In the genomic region with DNA sequence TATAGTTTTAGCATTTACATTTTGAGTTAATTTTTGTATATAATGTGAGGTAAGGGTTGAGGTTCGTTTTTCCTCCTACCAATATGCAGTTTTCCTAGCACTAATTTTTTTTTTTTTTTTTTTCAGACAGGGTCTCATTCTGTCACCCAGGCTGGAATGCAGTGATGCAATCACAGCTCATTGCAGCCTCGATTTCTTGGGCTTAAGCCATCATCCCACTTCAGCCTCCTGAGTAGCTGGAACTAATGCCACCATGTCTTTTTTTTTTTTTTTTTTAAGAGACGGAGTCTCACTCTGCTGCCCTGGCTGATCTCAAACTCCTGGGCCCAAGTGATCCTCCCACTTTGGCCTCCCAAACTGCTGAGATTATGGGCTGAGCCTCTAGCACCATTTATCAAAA, we compare ENCODE assay signal across 1 cellular context.
A peak's percentile ranks its signal among the peaks of the same experiment; 100 is the strongest.
TF ChIP-seq lines count a peak whose summit lies in the region.

No MANE protein-coding gene starts in this region.

TF ChIP-seq in Ishikawa, 13 proteins besides CTCF, POLR2A, EP300 and RAD21:
- TF ChIP-seq FOXM1 (IDR thresholded peaks at IDR 0.05; ENCODE audit: borderline replicate concordance, low read depth) (no peak), CREB1 (IDR thresholded peaks at IDR 0.05; ENCODE audit: low read depth) (no peak), TCF12 (IDR thresholded peaks at IDR 0.05; ENCODE audit: low read depth) (no peak), ZBTB7A (IDR thresholded peaks at IDR 0.05; ENCODE audit: low read depth) (no peak), EGR1 (IDR thresholded peaks at IDR 0.05) (no peak), TEAD4 (IDR thresholded peaks at IDR 0.05) (peak; percentile 64), CEBPB (IDR thresholded peaks at IDR 0.05) (peak; percentile 84), YY1 (IDR thresholded peaks at IDR 0.05; ENCODE audit: low read depth) (no peak), NFIC (IDR thresholded peaks at IDR 0.05) (no peak), USF1 (IDR thresholded peaks at IDR 0.05) (no peak)
- TF ChIP-seq, protein P1, sequence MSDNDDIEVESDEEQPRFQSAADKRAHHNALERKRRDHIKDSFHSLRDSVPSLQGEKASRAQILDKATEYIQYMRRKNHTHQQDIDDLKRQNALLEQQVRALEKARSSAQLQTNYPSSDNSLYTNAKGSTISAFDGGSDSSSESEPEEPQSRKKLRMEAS (IDR thresholded peaks at IDR 0.05) = no peak
